ENCODE assay signal across 8 cellular contexts in the genomic region with DNA sequence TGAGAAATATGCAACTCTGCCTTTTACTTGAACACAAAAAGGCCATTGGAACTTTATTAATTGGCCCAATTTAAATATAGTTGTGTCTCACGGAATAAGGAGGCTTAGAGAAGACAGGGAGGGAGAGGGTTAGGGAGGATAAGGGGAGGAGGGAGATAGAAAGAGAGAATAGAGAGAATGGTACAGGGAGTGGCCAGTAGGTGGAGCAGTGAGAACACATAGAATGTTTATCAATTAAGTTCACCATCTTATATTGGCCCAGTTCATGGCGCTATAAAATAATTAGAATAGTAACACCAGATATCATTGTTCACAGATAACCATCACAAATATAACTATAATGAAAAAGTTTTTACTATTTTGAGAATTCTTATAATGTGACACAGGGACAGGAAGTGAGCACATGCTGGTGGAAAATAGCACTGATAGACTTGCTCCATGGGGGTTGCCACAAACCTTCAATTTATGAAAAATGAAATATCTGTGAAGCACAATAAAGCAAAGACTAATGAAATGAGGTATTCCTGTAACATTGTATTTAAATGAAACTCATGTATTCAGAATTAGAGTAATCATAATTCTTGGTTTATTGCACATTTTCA.
DNase-seq lines count a peak whose midpoint lies in the region; ATAC-seq and TF ChIP-seq lines count a peak whose summit lies in the region.

No MANE protein-coding gene starts in this region.

- H3K36me3 ChIP-seq in esophagus squamous epithelium: no peaks in the 10 kb centered on the region

- H3K4me3 ChIP-seq in cardiac fibroblast (replicated peaks in 1 of 2; ENCODE audit: low read depth in 2 of 2, low read length in 2 of 2) (no peak overlapping the region), esophagus squamous epithelium (no peak overlapping the region)

- no peaks in the 10 kb centered on the region for H3K27me3 Mint-ChIP-seq in neural crest cell (ENCODE audit: low read depth)

- 62 to 67% methylated on average over 2 of the region's 2 CpGs for WGBS in esophagus squamous epithelium, 2 donors

- TF ChIP-seq POLR2A in esophagus squamous epithelium (IDR thresholded peaks at IDR 0.05): no peak

- H3K36me3 Mint-ChIP-seq in neural crest cell (ENCODE audit: low read depth): no peaks in the 10 kb centered on the region

- H3K9me3 Mint-ChIP-seq in neural crest cell: no peaks in the 10 kb centered on the region

- DNase-seq in NCI-H510A treated with DMSO at 0.1 percent for 48 hours (lab: John Stamatoyannopoulos, UW): peak; percentile 23
- DNase-seq in NCI-H510A (lab: John Stamatoyannopoulos, UW): no peak
- peak; percentile 13 for DNase-seq in GM20000 (ENCODE audit: low spot score)
- DNase-seq in NCI-H748 treated with DMSO at 0.1 percent for 48 hours (lab: John Stamatoyannopoulos, UW): peak; percentile 40
- peak; percentile 31 to 61 for DNase-seq in cardiac fibroblast (ENCODE audit: low read depth in 2 of 2)
- DNase-seq in neural crest cell (ENCODE audit: low read depth, low spot score): peak; percentile 36
- no peak for DNase-seq in esophagus squamous epithelium (lab: John Stamatoyannopoulos, UW)

- H3K27ac ChIP-seq in esophagus squamous epithelium: no peak overlapping the region

- ATAC-seq in HG03432 (IDR thresholded peaks at IDR 0.05; ENCODE audit: unreplicated experiment): peak; percentile 96

- no peak overlapping the region for H3K27ac Mint-ChIP-seq in neural crest cell (ENCODE audit: unreplicated experiment)

- no peak overlapping the region for H3K4me3 Mint-ChIP-seq in neural crest cell

- no peaks in the 10 kb centered on the region for H3K9me3 ChIP-seq in esophagus squamous epithelium

- TF ChIP-seq CTCF in GM20000 (IDR thresholded peaks at IDR 0.05; ENCODE audit: extremely low read depth, missing control alignments) (peak; percentile 43), cardiac fibroblast (IDR thresholded peaks at IDR 0.05; ENCODE audit: low read depth, low read length) (peak; percentile 55), neural crest cell (conservative IDR thresholded peaks at IDR 0.05) (peak; percentile 79), esophagus squamous epithelium (IDR thresholded peaks at IDR 0.05) (peak in 2 of 6 experiments; percentile 20 to 21)

- peaks cover 5% of the 10 kb centered on the region for H3K4me1 Mint-ChIP-seq in neural crest cell

- H3K27me3 ChIP-seq in esophagus squamous epithelium: no peaks in the 10 kb centered on the region

- intact Hi-C loops in esophagus squamous epithelium (cut with DNase I): no loop called here

- H3K4me1 ChIP-seq in esophagus squamous epithelium: no peaks in the 10 kb centered on the region

Comparison
In these comparisons a context has a peak if more than half of its experiments do, and no peak if none do; other contexts are left out.
1. DNase-seq: peak in NCI-H510A treated with DMSO at 0.1 percent for 48 hours (single experiment), GM20000 (single experiment), NCI-H748 treated with DMSO at 0.1 percent for 48 hours (single experiment), cardiac fibroblast (2 of 2) and neural crest cell (single experiment); none in NCI-H510A (single experiment) and esophagus squamous epithelium (single experiment).